ENCODE assay signal across 1 cellular context in the genomic region with DNA sequence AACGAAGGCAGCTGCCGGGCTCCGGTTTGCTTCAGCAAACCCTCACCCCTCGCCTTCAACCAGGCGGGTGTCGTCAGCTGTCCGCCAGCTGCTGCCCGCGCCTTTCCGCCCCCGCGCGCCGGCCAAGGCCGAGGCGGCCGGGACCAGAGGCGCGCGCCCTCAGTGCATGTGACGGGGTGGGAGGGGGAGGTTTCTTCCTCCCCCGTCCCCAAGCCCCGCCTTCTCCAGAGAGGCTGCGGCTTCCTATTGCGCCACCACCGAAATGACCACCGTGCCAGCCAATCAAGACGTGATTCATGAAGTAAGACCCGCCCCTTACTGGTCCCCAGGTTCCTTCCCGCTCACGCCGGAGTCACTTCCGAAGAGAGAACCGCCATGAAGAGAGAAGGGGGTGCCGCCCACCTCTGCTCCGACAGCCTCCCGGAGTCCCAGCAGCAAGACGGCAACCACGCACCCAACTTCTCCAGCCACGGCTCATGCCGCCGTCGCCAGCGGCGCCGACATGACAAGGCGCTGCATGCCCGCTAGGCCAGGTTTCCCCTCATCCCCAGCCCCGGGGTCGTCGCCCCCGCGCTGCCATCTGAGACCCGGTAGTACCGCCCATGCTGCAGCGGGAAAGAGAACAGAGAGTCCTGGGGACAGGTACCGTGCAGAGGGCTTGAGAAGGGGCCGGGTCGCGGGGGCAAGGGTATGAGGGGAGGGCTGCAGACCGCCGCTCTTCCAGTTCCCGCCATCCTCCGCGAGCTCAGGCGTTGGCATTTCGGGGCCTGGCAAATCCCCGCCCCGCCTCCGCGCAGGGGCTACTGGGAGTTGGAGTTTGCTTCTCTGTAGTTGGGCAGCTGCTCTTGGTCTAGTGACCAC.
TF ChIP-seq lines count a peak whose summit lies in the region.

A gene with protein sequence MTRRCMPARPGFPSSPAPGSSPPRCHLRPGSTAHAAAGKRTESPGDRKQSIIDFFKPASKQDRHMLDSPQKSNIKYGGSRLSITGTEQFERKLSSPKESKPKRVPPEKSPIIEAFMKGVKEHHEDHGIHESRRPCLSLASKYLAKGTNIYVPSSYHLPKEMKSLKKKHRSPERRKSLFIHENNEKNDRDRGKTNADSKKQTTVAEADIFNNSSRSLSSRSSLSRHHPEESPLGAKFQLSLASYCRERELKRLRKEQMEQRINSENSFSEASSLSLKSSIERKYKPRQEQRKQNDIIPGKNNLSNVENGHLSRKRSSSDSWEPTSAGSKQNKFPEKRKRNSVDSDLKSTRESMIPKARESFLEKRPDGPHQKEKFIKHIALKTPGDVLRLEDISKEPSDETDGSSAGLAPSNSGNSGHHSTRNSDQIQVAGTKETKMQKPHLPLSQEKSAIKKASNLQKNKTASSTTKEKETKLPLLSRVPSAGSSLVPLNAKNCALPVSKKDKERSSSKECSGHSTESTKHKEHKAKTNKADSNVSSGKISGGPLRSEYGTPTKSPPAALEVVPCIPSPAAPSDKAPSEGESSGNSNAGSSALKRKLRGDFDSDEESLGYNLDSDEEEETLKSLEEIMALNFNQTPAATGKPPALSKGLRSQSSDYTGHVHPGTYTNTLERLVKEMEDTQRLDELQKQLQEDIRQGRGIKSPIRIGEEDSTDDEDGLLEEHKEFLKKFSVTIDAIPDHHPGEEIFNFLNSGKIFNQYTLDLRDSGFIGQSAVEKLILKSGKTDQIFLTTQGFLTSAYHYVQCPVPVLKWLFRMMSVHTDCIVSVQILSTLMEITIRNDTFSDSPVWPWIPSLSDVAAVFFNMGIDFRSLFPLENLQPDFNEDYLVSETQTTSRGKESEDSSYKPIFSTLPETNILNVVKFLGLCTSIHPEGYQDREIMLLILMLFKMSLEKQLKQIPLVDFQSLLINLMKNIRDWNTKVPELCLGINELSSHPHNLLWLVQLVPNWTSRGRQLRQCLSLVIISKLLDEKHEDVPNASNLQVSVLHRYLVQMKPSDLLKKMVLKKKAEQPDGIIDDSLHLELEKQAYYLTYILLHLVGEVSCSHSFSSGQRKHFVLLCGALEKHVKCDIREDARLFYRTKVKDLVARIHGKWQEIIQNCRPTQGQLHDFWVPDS (plus strand): TSS at position 355 of the 861 bp plus-strand sequence. CDS start 148 bp downstream, at position 503.

TF ChIP-seq in K562, 482 proteins besides CTCF, POLR2A, EP300 and RAD21 (continued from another document and continues in another):
- TF ChIP-seq, protein P1, sequence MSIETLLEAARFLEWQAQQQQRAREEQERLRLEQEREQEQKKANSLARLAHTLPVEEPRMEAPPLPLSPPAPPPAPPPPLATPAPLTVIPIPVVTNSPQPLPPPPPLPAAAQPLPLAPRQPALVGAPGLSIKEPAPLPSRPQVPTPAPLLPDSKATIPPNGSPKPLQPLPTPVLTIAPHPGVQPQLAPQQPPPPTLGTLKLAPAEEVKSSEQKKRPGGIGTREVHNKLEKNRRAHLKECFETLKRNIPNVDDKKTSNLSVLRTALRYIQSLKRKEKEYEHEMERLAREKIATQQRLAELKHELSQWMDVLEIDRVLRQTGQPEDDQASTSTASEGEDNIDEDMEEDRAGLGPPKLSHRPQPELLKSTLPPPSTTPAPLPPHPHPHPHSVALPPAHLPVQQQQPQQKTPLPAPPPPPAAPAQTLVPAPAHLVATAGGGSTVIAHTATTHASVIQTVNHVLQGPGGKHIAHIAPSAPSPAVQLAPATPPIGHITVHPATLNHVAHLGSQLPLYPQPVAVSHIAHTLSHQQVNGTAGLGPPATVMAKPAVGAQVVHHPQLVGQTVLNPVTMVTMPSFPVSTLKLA (conservative IDR thresholded peaks at IDR 0.05), result peak; percentile 77 to 89
- TF ChIP-seq PURB (CRISPR knock-in tag; IDR thresholded peaks at IDR 0.05; ENCODE audit: low read depth) (no peak), HSF4 (CRISPR knock-in tag; IDR thresholded peaks at IDR 0.05; ENCODE audit: borderline replicate concordance) (no peak), CHD1 (IDR thresholded peaks at IDR 0.05; ENCODE audit: low read length) (no peak), ZNF561 (CRISPR knock-in tag; conservative IDR thresholded peaks at IDR 0.05) (no peak), RBBP5 (IDR thresholded peaks at IDR 0.05; ENCODE audit: borderline replicate concordance, insufficient read depth, low read length, poor library complexity, severe bottlenecking) (peak; percentile 73), ILK (tag; IDR thresholded peaks at IDR 0.05; ENCODE audit: borderline replicate concordance, low read depth) (no peak), SRSF7 (optimal IDR thresholded peaks at IDR 0.05; ENCODE audit: low read depth, low read length) (no peak), MIER1 (IDR thresholded peaks at IDR 0.05; ENCODE audit: low read depth) (no peak), ZNF780A (CRISPR knock-in tag; IDR thresholded peaks at IDR 0.05) (no peak), CBX5 (IDR thresholded peaks at IDR 0.05; ENCODE audit: borderline replicate concordance, low read depth) (no peak), CC2D1A (IDR thresholded peaks at IDR 0.05) (no peak), NEUROD1 (IDR thresholded peaks at IDR 0.05; ENCODE audit: borderline replicate concordance, low read depth, low read length, partially characterized antibody) (peak; percentile 51), ZSCAN29 (IDR thresholded peaks at IDR 0.05) (no peak), CCAR2 (IDR thresholded peaks at IDR 0.05; ENCODE audit: low read depth, low read length) (no peak), ZNF408 (CRISPR knock-in tag; IDR thresholded peaks at IDR 0.05; ENCODE audit: low read depth) (no peak), SIRT6 (IDR thresholded peaks at IDR 0.05; ENCODE audit: low read depth, low read length) (no peak), ZNF146 (CRISPR knock-in tag; IDR thresholded peaks at IDR 0.05; ENCODE audit: unreplicated experiment) (no peak), ARHGAP35 (IDR thresholded peaks at IDR 0.05; ENCODE audit: partially characterized antibody) (no peak), MYNN (IDR thresholded peaks at IDR 0.05) (peak; percentile 78; the same call in 1 of the 2 replicates), MYNN (CRISPR knock-in tag; IDR thresholded peaks at IDR 0.05) (no peak), DDX20 (tag; IDR thresholded peaks at IDR 0.05; ENCODE audit: low read depth) (no peak), NELFE (IDR thresholded peaks at IDR 0.05; ENCODE audit: insufficient read depth, insufficient read length) (no peak), TBP (optimal IDR thresholded peaks at IDR 0.05; ENCODE audit: low read depth, low read length) (peak; percentile 44), NFXL1 (CRISPR knock-in tag; IDR thresholded peaks at IDR 0.05) (no peak), HMG20A (CRISPR knock-in tag; conservative IDR thresholded peaks at IDR 0.05) (no peak), CHCHD3 (CRISPR knock-in tag; IDR thresholded peaks at IDR 0.05) (no peak), SRSF1 (IDR thresholded peaks at IDR 0.05; ENCODE audit: low read depth, low read length) (no peak), FOXK2 (conservative IDR thresholded peaks at IDR 0.05 in 1 of 2, IDR thresholded peaks at IDR 0.05 in 1 of 2; ENCODE audit: low read depth in 2 of 2) (no peak), CBFA2T3 (IDR thresholded peaks at IDR 0.05) (peak; percentile 16; the same call in 1 of the 2 replicates)
- TF ChIP-seq, protein P2, sequence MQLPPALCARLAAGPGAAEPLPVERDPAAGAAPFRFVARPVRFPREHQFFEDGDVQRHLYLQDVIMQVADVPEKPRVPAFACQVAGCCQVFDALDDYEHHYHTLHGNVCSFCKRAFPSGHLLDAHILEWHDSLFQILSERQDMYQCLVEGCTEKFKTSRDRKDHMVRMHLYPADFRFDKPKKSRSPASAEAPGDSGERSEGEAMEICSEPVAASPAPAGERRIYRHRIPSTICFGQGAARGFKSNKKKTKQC (CRISPR knock-in tag; IDR thresholded peaks at IDR 0.05), result 0 out of 2 replicates have a peak, but pooled peaks have one; percentile 22
- TF ChIP-seq, protein P3, sequence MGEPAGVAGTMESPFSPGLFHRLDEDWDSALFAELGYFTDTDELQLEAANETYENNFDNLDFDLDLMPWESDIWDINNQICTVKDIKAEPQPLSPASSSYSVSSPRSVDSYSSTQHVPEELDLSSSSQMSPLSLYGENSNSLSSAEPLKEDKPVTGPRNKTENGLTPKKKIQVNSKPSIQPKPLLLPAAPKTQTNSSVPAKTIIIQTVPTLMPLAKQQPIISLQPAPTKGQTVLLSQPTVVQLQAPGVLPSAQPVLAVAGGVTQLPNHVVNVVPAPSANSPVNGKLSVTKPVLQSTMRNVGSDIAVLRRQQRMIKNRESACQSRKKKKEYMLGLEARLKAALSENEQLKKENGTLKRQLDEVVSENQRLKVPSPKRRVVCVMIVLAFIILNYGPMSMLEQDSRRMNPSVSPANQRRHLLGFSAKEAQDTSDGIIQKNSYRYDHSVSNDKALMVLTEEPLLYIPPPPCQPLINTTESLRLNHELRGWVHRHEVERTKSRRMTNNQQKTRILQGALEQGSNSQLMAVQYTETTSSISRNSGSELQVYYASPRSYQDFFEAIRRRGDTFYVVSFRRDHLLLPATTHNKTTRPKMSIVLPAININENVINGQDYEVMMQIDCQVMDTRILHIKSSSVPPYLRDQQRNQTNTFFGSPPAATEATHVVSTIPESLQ (CRISPR knock-in tag; IDR thresholded peaks at IDR 0.05), result peak; percentile 52; the same call in 1 of the 2 replicates
- TF ChIP-seq, protein P4, sequence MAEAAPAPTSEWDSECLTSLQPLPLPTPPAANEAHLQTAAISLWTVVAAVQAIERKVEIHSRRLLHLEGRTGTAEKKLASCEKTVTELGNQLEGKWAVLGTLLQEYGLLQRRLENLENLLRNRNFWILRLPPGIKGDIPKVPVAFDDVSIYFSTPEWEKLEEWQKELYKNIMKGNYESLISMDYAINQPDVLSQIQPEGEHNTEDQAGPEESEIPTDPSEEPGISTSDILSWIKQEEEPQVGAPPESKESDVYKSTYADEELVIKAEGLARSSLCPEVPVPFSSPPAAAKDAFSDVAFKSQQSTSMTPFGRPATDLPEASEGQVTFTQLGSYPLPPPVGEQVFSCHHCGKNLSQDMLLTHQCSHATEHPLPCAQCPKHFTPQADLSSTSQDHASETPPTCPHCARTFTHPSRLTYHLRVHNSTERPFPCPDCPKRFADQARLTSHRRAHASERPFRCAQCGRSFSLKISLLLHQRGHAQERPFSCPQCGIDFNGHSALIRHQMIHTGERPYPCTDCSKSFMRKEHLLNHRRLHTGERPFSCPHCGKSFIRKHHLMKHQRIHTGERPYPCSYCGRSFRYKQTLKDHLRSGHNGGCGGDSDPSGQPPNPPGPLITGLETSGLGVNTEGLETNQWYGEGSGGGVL (CRISPR knock-in tag; IDR thresholded peaks at IDR 0.05), result no peak
- TF ChIP-seq, protein P5, sequence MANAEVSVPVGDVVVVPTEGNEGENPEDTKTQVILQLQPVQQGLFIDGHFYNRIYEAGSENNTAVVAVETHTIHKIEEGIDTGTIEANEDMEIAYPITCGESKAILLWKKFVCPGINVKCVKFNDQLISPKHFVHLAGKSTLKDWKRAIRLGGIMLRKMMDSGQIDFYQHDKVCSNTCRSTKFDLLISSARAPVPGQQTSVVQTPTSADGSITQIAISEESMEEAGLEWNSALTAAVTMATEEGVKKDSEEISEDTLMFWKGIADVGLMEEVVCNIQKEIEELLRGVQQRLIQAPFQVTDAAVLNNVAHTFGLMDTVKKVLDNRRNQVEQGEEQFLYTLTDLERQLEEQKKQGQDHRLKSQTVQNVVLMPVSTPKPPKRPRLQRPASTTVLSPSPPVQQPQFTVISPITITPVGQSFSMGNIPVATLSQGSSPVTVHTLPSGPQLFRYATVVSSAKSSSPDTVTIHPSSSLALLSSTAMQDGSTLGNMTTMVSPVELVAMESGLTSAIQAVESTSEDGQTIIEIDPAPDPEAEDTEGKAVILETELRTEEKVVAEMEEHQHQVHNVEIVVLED (CRISPR knock-in tag; IDR thresholded peaks at IDR 0.05), result no peak
- TF ChIP-seq, protein P6, sequence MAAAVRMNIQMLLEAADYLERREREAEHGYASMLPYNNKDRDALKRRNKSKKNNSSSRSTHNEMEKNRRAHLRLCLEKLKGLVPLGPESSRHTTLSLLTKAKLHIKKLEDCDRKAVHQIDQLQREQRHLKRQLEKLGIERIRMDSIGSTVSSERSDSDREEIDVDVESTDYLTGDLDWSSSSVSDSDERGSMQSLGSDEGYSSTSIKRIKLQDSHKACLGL (CRISPR knock-in tag; IDR thresholded peaks at IDR 0.05; ENCODE audit: borderline replicate concordance, poor library complexity, severe bottlenecking), result no peak
- TF ChIP-seq, protein P7, sequence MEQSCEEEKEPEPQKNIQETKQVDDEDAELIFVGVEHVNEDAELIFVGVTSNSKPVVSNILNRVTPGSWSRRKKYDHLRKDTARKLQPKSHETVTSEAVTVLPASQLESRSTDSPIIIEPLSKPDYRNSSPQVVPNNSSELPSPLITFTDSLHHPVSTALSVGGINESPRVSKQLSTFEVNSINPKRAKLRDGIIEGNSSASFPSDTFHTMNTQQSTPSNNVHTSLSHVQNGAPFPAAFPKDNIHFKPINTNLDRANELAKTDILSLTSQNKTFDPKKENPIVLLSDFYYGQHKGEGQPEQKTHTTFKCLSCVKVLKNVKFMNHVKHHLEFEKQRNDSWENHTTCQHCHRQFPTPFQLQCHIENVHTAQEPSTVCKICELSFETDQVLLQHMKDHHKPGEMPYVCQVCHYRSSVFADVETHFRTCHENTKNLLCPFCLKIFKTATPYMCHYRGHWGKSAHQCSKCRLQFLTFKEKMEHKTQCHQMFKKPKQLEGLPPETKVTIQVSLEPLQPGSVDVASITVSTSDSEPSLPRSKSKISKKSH (CRISPR knock-in tag; IDR thresholded peaks at IDR 0.05), result no peak
- TF ChIP-seq, protein P8, sequence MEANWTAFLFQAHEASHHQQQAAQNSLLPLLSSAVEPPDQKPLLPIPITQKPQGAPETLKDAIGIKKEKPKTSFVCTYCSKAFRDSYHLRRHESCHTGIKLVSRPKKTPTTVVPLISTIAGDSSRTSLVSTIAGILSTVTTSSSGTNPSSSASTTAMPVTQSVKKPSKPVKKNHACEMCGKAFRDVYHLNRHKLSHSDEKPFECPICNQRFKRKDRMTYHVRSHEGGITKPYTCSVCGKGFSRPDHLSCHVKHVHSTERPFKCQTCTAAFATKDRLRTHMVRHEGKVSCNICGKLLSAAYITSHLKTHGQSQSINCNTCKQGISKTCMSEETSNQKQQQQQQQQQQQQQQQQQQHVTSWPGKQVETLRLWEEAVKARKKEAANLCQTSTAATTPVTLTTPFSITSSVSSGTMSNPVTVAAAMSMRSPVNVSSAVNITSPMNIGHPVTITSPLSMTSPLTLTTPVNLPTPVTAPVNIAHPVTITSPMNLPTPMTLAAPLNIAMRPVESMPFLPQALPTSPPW (CRISPR knock-in tag; IDR thresholded peaks at IDR 0.05), result peak; percentile 89
- TF ChIP-seq, protein P9, sequence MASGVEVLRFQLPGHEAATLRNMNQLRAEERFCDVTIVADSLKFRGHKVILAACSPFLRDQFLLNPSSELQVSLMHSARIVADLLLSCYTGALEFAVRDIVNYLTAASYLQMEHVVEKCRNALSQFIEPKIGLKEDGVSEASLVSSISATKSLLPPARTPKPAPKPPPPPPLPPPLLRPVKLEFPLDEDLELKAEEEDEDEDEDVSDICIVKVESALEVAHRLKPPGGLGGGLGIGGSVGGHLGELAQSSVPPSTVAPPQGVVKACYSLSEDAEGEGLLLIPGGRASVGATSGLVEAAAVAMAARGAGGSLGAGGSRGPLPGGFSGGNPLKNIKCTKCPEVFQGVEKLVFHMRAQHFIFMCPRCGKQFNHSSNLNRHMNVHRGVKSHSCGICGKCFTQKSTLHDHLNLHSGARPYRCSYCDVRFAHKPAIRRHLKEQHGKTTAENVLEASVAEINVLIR (CRISPR knock-in tag; IDR thresholded peaks at IDR 0.05), result no peak
- TF ChIP-seq, protein P10, sequence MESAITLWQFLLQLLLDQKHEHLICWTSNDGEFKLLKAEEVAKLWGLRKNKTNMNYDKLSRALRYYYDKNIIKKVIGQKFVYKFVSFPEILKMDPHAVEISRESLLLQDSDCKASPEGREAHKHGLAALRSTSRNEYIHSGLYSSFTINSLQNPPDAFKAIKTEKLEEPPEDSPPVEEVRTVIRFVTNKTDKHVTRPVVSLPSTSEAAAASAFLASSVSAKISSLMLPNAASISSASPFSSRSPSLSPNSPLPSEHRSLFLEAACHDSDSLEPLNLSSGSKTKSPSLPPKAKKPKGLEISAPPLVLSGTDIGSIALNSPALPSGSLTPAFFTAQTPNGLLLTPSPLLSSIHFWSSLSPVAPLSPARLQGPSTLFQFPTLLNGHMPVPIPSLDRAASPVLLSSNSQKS (CRISPR knock-in tag; IDR thresholded peaks at IDR 0.05), result no peak
